Comparison of ENCODE assay signal across 13 cellular contexts in genomic region chr10:122181901-122182799, GRCh38.
DNase-seq lines count a peak whose midpoint lies in the region; ATAC-seq lines count a peak whose summit lies in the region.
"Had no signal": no experiment of that assay in that cellular context is flagged by ENCODE, and none has a peak within 500 bp of the region (broad histone marks: within the 10 kb centered on the region; RNA-seq: fewer than 3 reads in every experiment).

No MANE protein-coding gene starts in this region.

- H3K9ac ChIP-seq in HUES6 (ENCODE audit: low read length) (no peak overlapping the region), iPS-20b (ENCODE audit: low read depth, low read length) (peak overlapping the region; percentile 71)

- H3K9me3 ChIP-seq in HUES6 (ENCODE audit: control insufficient read depth, insufficient read depth, low read depth, low read length) = no peaks in the 10 kb centered on the region
- H3K9me3 ChIP-seq in iPS-20b (ENCODE audit: insufficient read depth, low read depth, low read length) = no peaks in the 10 kb centered on the region

- H3K27ac ChIP-seq in HUES6 (ENCODE audit: low read depth, low read length) = peak overlapping the region; percentile 30; the same call in 1 of the 2 replicates
- H3K27ac ChIP-seq in iPS-20b (ENCODE audit: low read length) = peak overlapping the region; percentile 79
- H3K27ac ChIP-seq: SK-N-MC had no signal

- H3K36me3 ChIP-seq in HUES6 (ENCODE audit: control insufficient read depth, insufficient read depth, low read length) (no peaks in the 10 kb centered on the region), iPS-20b (ENCODE audit: insufficient read depth, low read depth, low read length) (no peaks in the 10 kb centered on the region)

- DNase-seq in AG08395 (ENCODE audit: low spot score) = peak; percentile 47
- DNase-seq in amniotic epithelial cell (ENCODE audit: low read depth) = peak; percentile 26
- no peak for DNase-seq in stimulated activated naive CD8-positive, alpha-beta T cell treated with anti-CD3 and anti-CD28 coated beads, Interleukin-15, Interleukin-2, amounts not matched to agents 100 U/mL and 50 U/mL, for 24 hours
- no peak for DNase-seq in amygdala (lab: John Stamatoyannopoulos, UW)
- DNase-seq: activated CD4-positive, alpha-beta T cell treated with anti-CD3 and anti-CD28 coated beads for 36 hours; activated gamma-delta T cell treated with Interleukin-2 at 50 U/mL for 16 hours; CD4-positive, alpha-beta T cell; NCI-H1694 treated with DMSO at 0.1 percent for 48 hours had no signal

- H3K4me1 ChIP-seq in HUES6 (ENCODE audit: control insufficient read depth, insufficient read depth, low read length) (peaks cover 60% of the 10 kb centered on the region), iPS-20b (ENCODE audit: insufficient read depth, low read length) (peaks cover 52% of the 10 kb centered on the region)

- ATAC-seq in stimulated activated naive CD8-positive, alpha-beta T cell treated with anti-CD3 and anti-CD28 coated beads, Interleukin-15, Interleukin-2, amounts not matched to agents 100 U/mL and 50 U/mL, for 24 hours = no peak
- ATAC-seq in GM18907 (IDR thresholded peaks at IDR 0.05; ENCODE audit: unreplicated experiment) = no peak
- no peak for ATAC-seq in HG02852 (IDR thresholded peaks at IDR 0.05; ENCODE audit: unreplicated experiment)
- ATAC-seq: activated CD4-positive, alpha-beta T cell treated with anti-CD3 and anti-CD28 coated beads for 36 hours had no signal

- H3K27me3 ChIP-seq in HUES6 (ENCODE audit: control insufficient read depth, insufficient read depth, low read length) (no peaks in the 10 kb centered on the region), iPS-20b (ENCODE audit: insufficient read depth, low read length) (no peaks in the 10 kb centered on the region)

- H3K4me3 ChIP-seq in HUES6 (ENCODE audit: low read depth, low read length) = no peak overlapping the region
- peak overlapping the region; percentile 43 for H3K4me3 ChIP-seq in iPS-20b (ENCODE audit: low read length)
- H3K4me3 ChIP-seq: SK-N-MC had no signal

Comparison
In these comparisons a context has a peak if more than half of its experiments do, and no peak if none do; other contexts are left out.
1. DNase-seq: peak in AG08395 (single experiment) and amniotic epithelial cell (single experiment); none in stimulated activated naive CD8-positive, alpha-beta T cell treated with anti-CD3 and anti-CD28 coated beads, Interleukin-15, Interleukin-2, amounts not matched to agents 100 U/mL and 50 U/mL, for 24 hours (single experiment) and amygdala (0 of 56).